ENCODE assay signal across 12 cellular contexts in the genomic region with DNA sequence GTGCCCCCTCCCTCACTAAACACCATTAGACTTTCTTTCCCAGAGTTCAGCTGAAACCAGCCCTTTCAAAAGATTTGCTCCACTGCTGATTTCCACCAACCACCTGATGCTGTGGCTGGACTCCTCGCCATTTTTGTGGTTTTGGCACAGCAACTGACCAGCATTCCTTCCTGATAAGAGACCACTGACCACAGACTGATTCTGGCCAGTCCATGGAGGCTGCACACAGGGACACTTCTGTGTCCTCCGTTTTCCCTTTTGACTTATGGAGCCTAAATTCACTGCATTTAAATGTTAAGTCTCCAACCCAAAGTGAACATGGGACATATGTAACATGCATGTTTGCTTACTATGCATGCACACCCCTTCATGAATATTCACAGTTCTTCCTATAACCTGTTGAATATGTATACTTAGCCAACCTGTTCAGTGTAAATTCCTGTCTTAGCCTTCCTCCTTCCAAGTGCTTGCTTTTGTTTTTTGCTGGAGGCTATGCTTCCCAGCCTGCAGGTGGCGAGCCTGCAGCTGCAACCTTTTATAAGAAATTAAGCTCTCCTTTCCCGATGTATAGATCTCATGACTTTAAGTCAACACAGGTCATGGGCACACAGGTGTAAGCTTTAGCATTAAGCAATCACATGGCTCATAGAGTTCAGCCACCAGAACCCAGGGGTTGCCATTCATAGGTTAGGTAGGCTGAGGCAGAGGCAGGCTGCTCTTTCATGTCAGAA.
DNase-seq lines count a peak whose midpoint lies in the region; ATAC-seq and TF ChIP-seq lines count a peak whose summit lies in the region.
"Had no signal": no experiment of that assay in that cellular context is flagged by ENCODE, and none has a peak within 500 bp of the region (broad histone marks: within the 10 kb centered on the region; RNA-seq: fewer than 3 reads in every experiment).

No MANE protein-coding gene starts in this region.

- H3K79me2 ChIP-seq in smooth muscle cell (ENCODE audit: low read depth): no peaks in the 10 kb centered on the region

- TF ChIP-seq POLR2A in gastroesophageal sphincter (IDR thresholded peaks at IDR 0.05): no peak

- no peak overlapping the region for H2AFZ ChIP-seq in smooth muscle cell (ENCODE audit: low read depth)

- TF ChIP-seq EP300 in gastroesophageal sphincter (IDR thresholded peaks at IDR 0.05): no peak

- peaks cover 4% of the 10 kb centered on the region for H3K27me3 Mint-ChIP-seq in endodermal cell (ENCODE audit: insufficient read depth)

- no peaks in the 10 kb centered on the region for H3K9me3 Mint-ChIP-seq in endodermal cell
- H3K9me3 Mint-ChIP-seq: activated naive CD8-positive, alpha-beta T cell treated with anti-CD3 and anti-CD28 coated beads, Interleukin-2, amount 50 U/mL, for 24 hours had no signal

- H3K36me3 ChIP-seq in endodermal cell (ENCODE audit: control insufficient read depth, insufficient read depth, low read length): no peaks in the 10 kb centered on the region
- H3K36me3 ChIP-seq in smooth muscle cell (ENCODE audit: low read depth): no peaks in the 10 kb centered on the region
- H3K36me3 ChIP-seq in gastroesophageal sphincter: no peaks in the 10 kb centered on the region
- H3K36me3 ChIP-seq: pancreas had no signal

- no peak overlapping the region for H3K4me3 Mint-ChIP-seq in endodermal cell
- H3K4me3 Mint-ChIP-seq: activated naive CD8-positive, alpha-beta T cell treated with anti-CD3 and anti-CD28 coated beads, Interleukin-2, amount 50 U/mL, for 24 hours had no signal

- DNase-seq in SIG-M5 treated with dmso at 0.1 percent for 504 hours (lab: John Stamatoyannopoulos, UW; ENCODE audit: unreplicated experiment): peak; percentile 33
- no peak for DNase-seq in SIG-M5 (lab: John Stamatoyannopoulos, UW)
- DNase-seq in NCI-H345 (lab: John Stamatoyannopoulos, UW): peak; percentile 37
- no peak for DNase-seq in endodermal cell
- DNase-seq in smooth muscle cell (lab: John Stamatoyannopoulos, UW; ENCODE audit: unreplicated experiment): no peak
- DNase-seq in GM19240 (ENCODE audit: insufficient read length, low spot score): no peak
- DNase-seq: activated naive CD8-positive, alpha-beta T cell treated with anti-CD3 and anti-CD28 coated beads, Interleukin-2, amount 50 U/mL, for 24 hours; C1 segment of cervical spinal cord; NCI-H1436 treated with DMSO at 0.1 percent for 48 hours; pancreas had no signal

- H3K4me1 ChIP-seq in endodermal cell (ENCODE audit: control insufficient read depth, insufficient read depth, low read length) (no peaks in the 10 kb centered on the region), smooth muscle cell (ENCODE audit: low read depth) (peaks cover 8% of the 10 kb centered on the region), gastroesophageal sphincter (no peaks in the 10 kb centered on the region)
- H3K4me1 ChIP-seq: pancreas had no signal

- peaks cover 9% of the 10 kb centered on the region for H3K4me1 Mint-ChIP-seq in endodermal cell
- H3K4me1 Mint-ChIP-seq: activated naive CD8-positive, alpha-beta T cell treated with anti-CD3 and anti-CD28 coated beads, Interleukin-2, amount 50 U/mL, for 24 hours had no signal

- no peaks in the 10 kb centered on the region for H3K36me3 Mint-ChIP-seq in endodermal cell (ENCODE audit: low read depth)

- no peak overlapping the region for H3K27ac Mint-ChIP-seq in endodermal cell
- H3K27ac Mint-ChIP-seq: activated naive CD8-positive, alpha-beta T cell treated with anti-CD3 and anti-CD28 coated beads, Interleukin-2, amount 50 U/mL, for 24 hours had no signal

- TF ChIP-seq CTCF in endodermal cell (conservative IDR thresholded peaks at IDR 0.05) (peak; percentile 69), smooth muscle cell (IDR thresholded peaks at IDR 0.05; ENCODE audit: borderline replicate concordance, insufficient read depth, poor library complexity, severe bottlenecking) (peak; percentile 18), gastroesophageal sphincter (IDR thresholded peaks at IDR 0.05) (no peak)

- ATAC-seq in gastroesophageal sphincter (no peak), HG03045 (IDR thresholded peaks at IDR 0.05; ENCODE audit: unreplicated experiment) (no peak)
- ATAC-seq: activated naive CD8-positive, alpha-beta T cell treated with anti-CD3 and anti-CD28 coated beads, Interleukin-2, amount 50 U/mL, for 24 hours had no signal

- H3K4me3 ChIP-seq in endodermal cell (ENCODE audit: low read length) (no peak overlapping the region), smooth muscle cell (no peak overlapping the region), gastroesophageal sphincter (no peak overlapping the region)
- H3K4me3 ChIP-seq: pancreas had no signal

- H3K27ac ChIP-seq in endodermal cell (ENCODE audit: low read depth, low read length): no peak overlapping the region
- H3K27ac ChIP-seq in smooth muscle cell (ENCODE audit: low read depth): no peak overlapping the region
- no peak overlapping the region for H3K27ac ChIP-seq in gastroesophageal sphincter
- H3K27ac ChIP-seq: pancreas had no signal

- H3K9ac ChIP-seq in endodermal cell (ENCODE audit: extremely low read depth, low read length, poor library complexity, severe bottlenecking): no peak overlapping the region
- H3K9ac ChIP-seq in smooth muscle cell (ENCODE audit: low read depth): no peak overlapping the region

- WGBS in endodermal cell (ENCODE audit: insufficient coverage in 1 of 2, insufficient read length in 1 of 2), 2 experiments: 71 to 83% methylated on average over 3 to 4 of the region's 4 CpGs
- 51% methylated on average over 4 of the region's 4 CpGs for WGBS in smooth muscle cell (ENCODE audit: low lambda C conversion rate)
- 55% methylated on average over 4 of the region's 4 CpGs; no CpG with 5 or more reads in 1 of the 2 donors for whole genome bisulfite sequencing in gastroesophageal sphincter (ENCODE audit: low coverage in 1 of 2), 2 donors

- H3F3A ChIP-seq in smooth muscle cell (ENCODE audit: low read depth): no peaks in the 10 kb centered on the region

- H3K9me3 ChIP-seq in endodermal cell (ENCODE audit: control insufficient read depth, low read length) (no peaks in the 10 kb centered on the region), smooth muscle cell (replicated peaks; ENCODE audit: low read depth) (no peaks in the 10 kb centered on the region), gastroesophageal sphincter (no peaks in the 10 kb centered on the region)
- H3K9me3 ChIP-seq: pancreas had no signal

- H3K27me3 ChIP-seq in endodermal cell (ENCODE audit: control insufficient read depth, insufficient read depth, low read length, poor library complexity, severe bottlenecking) (no peaks in the 10 kb centered on the region), smooth muscle cell (ENCODE audit: low read depth) (no peaks in the 10 kb centered on the region), gastroesophageal sphincter (peaks cover 37% of the 10 kb centered on the region)
- H3K27me3 ChIP-seq: pancreas had no signal

- H3K4me2 ChIP-seq in smooth muscle cell: no peak overlapping the region

- H4K20me1 ChIP-seq in smooth muscle cell (ENCODE audit: low read depth): no peaks in the 10 kb centered on the region

Comparison
In these comparisons a context has a peak if more than half of its experiments do, and no peak if none do; other contexts are left out.
1. DNase-seq: peak in SIG-M5 treated with dmso at 0.1 percent for 504 hours (single experiment) and NCI-H345 (single experiment); none in SIG-M5 (single experiment), endodermal cell (single experiment), smooth muscle cell (single experiment) and GM19240 (single experiment).
2. CTCF ChIP-seq: peak in endodermal cell (single experiment) and smooth muscle cell (single experiment); none in gastroesophageal sphincter (0 of 4).